In genomic region chr16:17194190-17194780, GRCh38 we compare ENCODE assay signal across 8 cellular contexts.
DNase-seq lines count a peak whose midpoint lies in the region; ATAC-seq and TF ChIP-seq lines count a peak whose summit lies in the region.

No MANE protein-coding gene starts in this region.

- peak overlapping the region; percentile 65 for H3K27ac Mint-ChIP-seq in central memory CD8-positive, alpha-beta T cell (ENCODE audit: low read depth)

- DNase-seq in ACHN (peak; percentile 20), H7 (peak; percentile 77), lung microvascular endothelial cell (ENCODE audit: low read depth in 2 of 2) (peak; percentile 10 to 23), NCI-H146 (lab: John Stamatoyannopoulos, UW) (no peak)
- peak; percentile 29 to 47 for DNase-seq in central memory CD8-positive, alpha-beta T cell (ENCODE audit: low spot score in 2 of 2)
- peak; percentile 29 to 30 for DNase-seq in stimulated activated CD8-positive, alpha-beta memory T cell treated with anti-CD3 and anti-CD28 coated beads, Interleukin-2, amount 100 ng/mL, for 1 hour (ENCODE audit: low read depth in 2 of 2)

- no peak overlapping the region for H3K4me3 Mint-ChIP-seq in central memory CD8-positive, alpha-beta T cell

- no peaks in the 10 kb centered on the region for H3K9me3 Mint-ChIP-seq in central memory CD8-positive, alpha-beta T cell

- no peaks in the 10 kb centered on the region for H3K27me3 ChIP-seq in H7 (ENCODE audit: control insufficient read depth, insufficient read depth, low read length)

- in situ Hi-C loops in ACHN (cut with HindIII; ENCODE audit: low pct_ligation_motif_present, low pct_unique_long_range_greater_than_20kb, low sequenced_read_pairs) = no loop called here

- H3K36me3 Mint-ChIP-seq in central memory CD8-positive, alpha-beta T cell (ENCODE audit: insufficient read depth) = peaks cover 17% of the 10 kb centered on the region

- H3K27me3 Mint-ChIP-seq in central memory CD8-positive, alpha-beta T cell = no peaks in the 10 kb centered on the region

- no peaks in the 10 kb centered on the region; the same call in 1 of the 2 replicates for H3K36me3 ChIP-seq in H7 (replicated peaks; ENCODE audit: control insufficient read depth, insufficient read depth, low read length)

- peak; percentile 79 for TF ChIP-seq CTCF in WI38 (IDR thresholded peaks at IDR 0.05; ENCODE audit: low read depth, low read length)

- H3K4me3 ChIP-seq in H7 (ENCODE audit: insufficient read depth, low read depth, low read length) (no peak overlapping the region), WI38 (ENCODE audit: low read depth, low read length) (no peak overlapping the region)

- no peaks in the 10 kb centered on the region for H3K4me1 Mint-ChIP-seq in central memory CD8-positive, alpha-beta T cell

- no peak for ATAC-seq in central memory CD8-positive, alpha-beta T cell (replicated peaks; ENCODE audit: extremely low read depth, poor library complexity, severe bottlenecking)
- no peak for ATAC-seq in GM21737 (IDR thresholded peaks at IDR 0.05; ENCODE audit: unreplicated experiment)
